ENCODE assay signal across 14 cellular contexts in genomic region chr13:83065136-83065535, GRCh38.
DNase-seq lines count a peak whose midpoint lies in the region; ATAC-seq and TF ChIP-seq lines count a peak whose summit lies in the region.
"Had no signal": no experiment of that assay in that cellular context is flagged by ENCODE, and none has a peak within 500 bp of the region (broad histone marks: within the 10 kb centered on the region; RNA-seq: fewer than 3 reads in every experiment).

No MANE protein-coding gene starts in this region.

- H3K9me3 ChIP-seq in left ventricle myocardium inferior (replicated peaks) (no peaks in the 10 kb centered on the region), mesenchymal stem cell (ENCODE audit: control insufficient read depth, low read length) (no peaks in the 10 kb centered on the region)

- no peaks in the 10 kb centered on the region for H3K27me3 ChIP-seq in left ventricle myocardium inferior (ENCODE audit: low read depth)
- no peaks in the 10 kb centered on the region for H3K27me3 ChIP-seq in mesenchymal stem cell (ENCODE audit: control insufficient read depth in 1 of 2, insufficient read depth in 1 of 2, low read length in 2 of 2)
- H3K27me3 ChIP-seq: cardiac muscle cell had no signal

- H3K9ac ChIP-seq in mesenchymal stem cell (ENCODE audit: low read length) = no peak overlapping the region

- no peak overlapping the region for H2BK5ac ChIP-seq in mesenchymal stem cell (ENCODE audit: low read depth, low read length, poor library complexity, severe bottlenecking)

- no peak overlapping the region for H3K4me2 ChIP-seq in mesenchymal stem cell (ENCODE audit: low read length, poor library complexity, severe bottlenecking)

- H3K23ac ChIP-seq in mesenchymal stem cell (ENCODE audit: low read length in 2 of 2) = no peak overlapping the region

- no peaks in the 10 kb centered on the region for H3K36me3 Mint-ChIP-seq in activated naive CD8-positive, alpha-beta T cell treated with anti-CD3 and anti-CD28 coated beads, Interleukin-2, amount 50 U/mL, for 24 hours (ENCODE audit: low read depth)
- H3K36me3 Mint-ChIP-seq in WTC11 = no peaks in the 10 kb centered on the region

- peak overlapping the region in 1 of 2 experiments; percentile 41 for H3K14ac ChIP-seq in mesenchymal stem cell (ENCODE audit: low read length in 2 of 2)

- no peak overlapping the region for H2BK120ac ChIP-seq in mesenchymal stem cell (ENCODE audit: low read depth, low read length)

- ATAC-seq in Right ventricle myocardium inferior (peak; percentile 78), WTC11 (no peak)
- ATAC-seq in activated naive CD8-positive, alpha-beta T cell treated with anti-CD3 and anti-CD28 coated beads, Interleukin-2, amount 50 U/mL, for 24 hours = no peak

- no peak for DNase-seq in Right ventricle myocardium inferior (ENCODE audit: missing footprints)
- no peak for DNase-seq in left ventricle myocardium inferior
- peak; percentile 20 for DNase-seq in epidermal melanocyte (ENCODE audit: insufficient read length, low spot score)
- DNase-seq in mesenchymal stem cell = peak; percentile 54
- DNase-seq in ureter (ENCODE audit: low spot score) = peak; percentile 72
- no peak for DNase-seq in activated naive CD8-positive, alpha-beta T cell treated with anti-CD3 and anti-CD28 coated beads, Interleukin-2, amount 50 U/mL, for 24 hours
- no peak for DNase-seq in WTC11 (ENCODE audit: low spot score)
- no peak for DNase-seq in stimulated activated CD4-positive, alpha-beta T cell treated with anti-CD3 and anti-CD28 coated beads, Interleukin-4, amount 100 ng/mL, for 4 hours
- DNase-seq: H9; stimulated activated CD4-positive, alpha-beta T cell treated with anti-CD3 and anti-CD28 coated beads, Interleukin-1b, Interleukin-23, amount 100 ng/mL, for 48 hours; T1000 had no signal

- H3K4me1 ChIP-seq in left ventricle myocardium inferior = no peaks in the 10 kb centered on the region
- no peaks in the 10 kb centered on the region for H3K4me1 ChIP-seq in mesenchymal stem cell (ENCODE audit: control insufficient read depth, insufficient read depth, low read depth, low read length)

- no peaks in the 10 kb centered on the region for H3K36me3 ChIP-seq in left ventricle myocardium inferior
- H3K36me3 ChIP-seq in mesenchymal stem cell (ENCODE audit: control insufficient read depth in 1 of 2, insufficient read depth in 2 of 2, low read depth in 1 of 2, low read length in 2 of 2) = no peaks in the 10 kb centered on the region
- H3K36me3 ChIP-seq: cardiac muscle cell had no signal

- no peak overlapping the region for H2AK5ac ChIP-seq in mesenchymal stem cell (ENCODE audit: low read length, severe bottlenecking)

- CTCF ChIA-PET in WTC11 (lab: Charles Lee) = no interaction called here

- H3K4me1 Mint-ChIP-seq in activated naive CD8-positive, alpha-beta T cell treated with anti-CD3 and anti-CD28 coated beads, Interleukin-2, amount 50 U/mL, for 24 hours = no peaks in the 10 kb centered on the region
- no peaks in the 10 kb centered on the region for H3K4me1 Mint-ChIP-seq in WTC11
- H3K4me1 Mint-ChIP-seq: H9 had no signal

- TF ChIP-seq CTCF in left ventricle myocardium inferior (IDR thresholded peaks at IDR 0.05; ENCODE audit: borderline replicate concordance) (no peak), WTC11 (IDR thresholded peaks at IDR 0.05) (no peak)

- peaks cover 5% of the 10 kb centered on the region for H3K9me3 Mint-ChIP-seq in activated naive CD8-positive, alpha-beta T cell treated with anti-CD3 and anti-CD28 coated beads, Interleukin-2, amount 50 U/mL, for 24 hours
- no peaks in the 10 kb centered on the region for H3K9me3 Mint-ChIP-seq in WTC11
- H3K9me3 Mint-ChIP-seq: H9; stimulated activated naive CD8-positive, alpha-beta T cell treated with anti-CD3 and anti-CD28 coated beads, Interleukin-15, Interleukin-2, amounts not matched to agents 100 ng/mL and 50 ng/mL, for 24 hours had no signal

- no peak overlapping the region for H4K8ac ChIP-seq in mesenchymal stem cell (ENCODE audit: low read length)

- no peaks in the 10 kb centered on the region for H3K27me3 Mint-ChIP-seq in activated naive CD8-positive, alpha-beta T cell treated with anti-CD3 and anti-CD28 coated beads, Interleukin-2, amount 50 U/mL, for 24 hours
- no peaks in the 10 kb centered on the region for H3K27me3 Mint-ChIP-seq in WTC11 (ENCODE audit: low read depth)
- H3K27me3 Mint-ChIP-seq: stimulated activated naive CD8-positive, alpha-beta T cell treated with anti-CD3 and anti-CD28 coated beads, Interleukin-15, Interleukin-2, amounts not matched to agents 100 ng/mL and 50 ng/mL, for 24 hours had no signal

- H3K27ac ChIP-seq in left ventricle myocardium inferior (replicated peaks) (no peak overlapping the region), mesenchymal stem cell (ENCODE audit: low read length, poor library complexity, severe bottlenecking) (peak overlapping the region; percentile 54)
- H3K27ac ChIP-seq: cardiac muscle cell, HL-60 had no signal

- POLR2A ChIA-PET in WTC11 (lab: Charles Lee) = no interaction called here

- WGBS in mesenchymal stem cell = 29% methylated on average over 2 of the region's 2 CpGs

- H3K27ac Mint-ChIP-seq in activated naive CD8-positive, alpha-beta T cell treated with anti-CD3 and anti-CD28 coated beads, Interleukin-2, amount 50 U/mL, for 24 hours = no peak overlapping the region
- H3K27ac Mint-ChIP-seq in WTC11 = no peak overlapping the region
- H3K27ac Mint-ChIP-seq: H9; stimulated activated naive CD8-positive, alpha-beta T cell treated with anti-CD3 and anti-CD28 coated beads, Interleukin-15, Interleukin-2, amounts not matched to agents 100 ng/mL and 50 ng/mL, for 24 hours had no signal

- peak overlapping the region in 1 of 2 experiments; percentile 76 for H3K18ac ChIP-seq in mesenchymal stem cell (ENCODE audit: low read depth in 1 of 2, low read length in 2 of 2)

- no peak overlapping the region for H2BK15ac ChIP-seq in mesenchymal stem cell (ENCODE audit: low read depth, poor library complexity, severe bottlenecking)

- no peaks in the 10 kb centered on the region for H3K79me1 ChIP-seq in mesenchymal stem cell (replicated peaks; ENCODE audit: low read length, poor library complexity, severe bottlenecking)

- no peak overlapping the region for H3K4me3 ChIP-seq in left ventricle myocardium inferior
- H3K4me3 ChIP-seq in mesenchymal stem cell (ENCODE audit: insufficient read depth in 1 of 2, low read depth in 1 of 2, low read length in 2 of 2) = no peak overlapping the region
- H3K4me3 ChIP-seq: cardiac muscle cell had no signal

- H3K4ac ChIP-seq in mesenchymal stem cell (ENCODE audit: low read depth in 1 of 2, low read length in 2 of 2) = no peak overlapping the region

- no peak overlapping the region for H2BK12ac ChIP-seq in mesenchymal stem cell (ENCODE audit: low read length in 2 of 2)

- no peak overlapping the region for H3K4me3 Mint-ChIP-seq in activated naive CD8-positive, alpha-beta T cell treated with anti-CD3 and anti-CD28 coated beads, Interleukin-2, amount 50 U/mL, for 24 hours
- H3K4me3 Mint-ChIP-seq in WTC11 = no peak overlapping the region
- H3K4me3 Mint-ChIP-seq: H9; stimulated activated naive CD8-positive, alpha-beta T cell treated with anti-CD3 and anti-CD28 coated beads, Interleukin-15, Interleukin-2, amounts not matched to agents 100 ng/mL and 50 ng/mL, for 24 hours had no signal

- no peak overlapping the region for H2AFZ ChIP-seq in mesenchymal stem cell (ENCODE audit: low read depth, low read length)

- no peak overlapping the region for H4K91ac ChIP-seq in mesenchymal stem cell (ENCODE audit: low read length)

- intact Hi-C loops in Right ventricle myocardium inferior (cut with DNase I) (no loop called here), left ventricle myocardium inferior (cut with micrococcal nuclease) (no loop called here)

TF ChIP-seq in WTC11, 78 proteins besides CTCF, POLR2A, EP300 and RAD21:
- no peak for TF ChIP-seq FOXJ3 (CRISPR knock-in tag; IDR thresholded peaks at IDR 0.05; ENCODE audit: borderline replicate concordance)
- no peak for TF ChIP-seq TP53 (CRISPR knock-in tag; IDR thresholded peaks at IDR 0.05)
- no peak for TF ChIP-seq ZNF263 (CRISPR knock-in tag; IDR thresholded peaks at IDR 0.05; ENCODE audit: low read depth)
- no peak for TF ChIP-seq ZNF423 (CRISPR knock-in tag; IDR thresholded peaks at IDR 0.05)
- TF ChIP-seq RORB (CRISPR knock-in tag; IDR thresholded peaks at IDR 0.05) = no peak
- TF ChIP-seq NR3C1 (CRISPR knock-in tag; conservative IDR thresholded peaks at IDR 0.05; ENCODE audit: low read depth) = no peak
- TF ChIP-seq MAX (CRISPR knock-in tag; IDR thresholded peaks at IDR 0.05) = no peak
- no peak for TF ChIP-seq MLX (CRISPR knock-in tag; IDR thresholded peaks at IDR 0.05)
- no peak for TF ChIP-seq HMGA2 (CRISPR knock-in tag; IDR thresholded peaks at IDR 0.05)
- no peak for TF ChIP-seq EMX1 (CRISPR knock-in tag; IDR thresholded peaks at IDR 0.05)

Comparison
In these comparisons a context has a peak if more than half of its experiments do, and no peak if none do; other contexts are left out.
1. DNase-seq: peak in epidermal melanocyte (single experiment), mesenchymal stem cell (single experiment) and ureter (single experiment); none in Right ventricle myocardium inferior (single experiment), left ventricle myocardium inferior (single experiment), activated naive CD8-positive, alpha-beta T cell treated with anti-CD3 and anti-CD28 coated beads, Interleukin-2, amount 50 U/mL, for 24 hours (single experiment), WTC11 (single experiment) and stimulated activated CD4-positive, alpha-beta T cell treated with anti-CD3 and anti-CD28 coated beads, Interleukin-4, amount 100 ng/mL, for 4 hours (0 of 2).